8 cellular contexts compared by ENCODE assay signal in the genomic region with DNA sequence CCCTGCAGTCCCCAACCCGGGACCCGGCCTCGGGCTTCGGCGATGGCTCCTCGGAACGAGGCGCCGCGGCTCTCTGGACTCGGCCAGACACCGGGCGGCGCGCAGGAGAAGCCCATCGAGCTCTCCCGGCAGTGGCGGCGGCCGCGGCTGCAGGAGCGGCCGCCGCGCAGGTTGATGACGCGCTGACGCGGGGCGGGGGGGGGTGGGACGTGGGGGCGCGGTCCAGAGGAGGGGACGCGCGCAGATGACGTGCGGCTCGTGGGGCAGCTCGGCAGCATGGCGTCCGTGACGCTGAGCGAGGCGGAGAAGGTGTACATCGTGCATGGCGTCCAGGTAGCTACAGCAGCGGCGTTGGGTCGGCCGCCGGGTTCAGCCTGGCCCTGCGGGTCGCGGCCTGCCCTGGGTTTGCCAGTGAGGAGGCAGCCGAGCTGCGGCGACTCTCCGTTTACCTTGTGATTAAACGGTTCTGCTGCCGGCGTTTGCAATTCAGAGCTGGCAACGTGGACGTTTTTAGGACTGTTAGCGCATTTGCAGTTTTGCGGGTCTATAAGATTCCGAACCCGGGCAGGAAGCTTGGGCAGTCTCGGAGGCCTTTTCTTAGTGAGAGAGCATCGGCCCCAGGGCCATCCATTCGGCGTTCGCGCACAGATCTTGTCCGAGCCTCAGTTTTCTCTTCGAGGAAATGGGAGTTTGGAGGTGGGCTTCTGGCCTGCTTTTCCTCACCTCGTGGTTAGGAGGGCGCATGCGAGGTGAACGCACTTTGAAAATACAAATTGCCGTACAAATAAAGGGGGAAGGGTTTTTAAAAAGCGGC. TPM values are rescaled to one million over a fixed set of nuclear protein-coding genes. Genes with fewer than 3 reads are reported as not detected.
DNase-seq lines count a peak whose midpoint lies in the region; ATAC-seq and TF ChIP-seq lines count a peak whose summit lies in the region.

EXOSC7 (plus strand) TSS at position 243 of the 814 bp plus-strand sequence; CDS start at position 277, 34 bp downstream.
ZDHHC3 (minus strand) TSS at position 173 of the 814 bp plus-strand sequence. CDS start 16,738 bp downstream, outside the sequence.

- no peak for TF ChIP-seq CTCF in fibroblast of villous mesenchyme (IDR thresholded peaks at IDR 0.05; ENCODE audit: insufficient read depth, low read depth, low read length)
- TF ChIP-seq CTCF in neural crest cell (conservative IDR thresholded peaks at IDR 0.05): no peak
- TF ChIP-seq CTCF in stomach (IDR thresholded peaks at IDR 0.05): no peak

- no peaks in the 10 kb centered on the region for H3K27me3 ChIP-seq in stomach

- H3K4me3 ChIP-seq in fibroblast of villous mesenchyme (ENCODE audit: low read depth, low read length) (peak within 1 kb of the TSS; percentile 97), stomach (peak within 1 kb of the TSS; percentile 88 to 91 (median 90))

- H3K9me3 ChIP-seq in stomach: no peaks in the 10 kb centered on the region

- no peaks in the 10 kb centered on the region for H3K36me3 ChIP-seq in stomach

- peak; percentile 78 for ATAC-seq in GM21723 (IDR thresholded peaks at IDR 0.05; ENCODE audit: unreplicated experiment)

- intact Hi-C loops in stomach (cut with DNase I; ENCODE audit: low total_unique reads): no loop called here

- peaks cover 34% of the 10 kb centered on the region for H3K4me1 Mint-ChIP-seq in neural crest cell

- TF ChIP-seq POLR2A in stomach (IDR thresholded peaks at IDR 0.05): no peak

- peak within 1 kb of the TSS; percentile 95 for H3K4me3 Mint-ChIP-seq in neural crest cell

- TF ChIP-seq EP300 in stomach (IDR thresholded peaks at IDR 0.05): no peak

- H3K27me3 Mint-ChIP-seq in neural crest cell (ENCODE audit: low read depth): no peaks in the 10 kb centered on the region

- peak; percentile 87 for DNase-seq in EH (ENCODE audit: low read depth)
- DNase-seq in KG1 (lab: John Stamatoyannopoulos, UW): peak; percentile 64
- DNase-seq in SHP77 treated with DMSO at 0.1 percent for 48 hours (lab: John Stamatoyannopoulos, UW): peak; percentile 38
- DNase-seq in activated gamma-delta T cell (lab: John Stamatoyannopoulos, UW): peak; percentile 85
- peak; percentile 91 for DNase-seq in fibroblast of villous mesenchyme (ENCODE audit: low read depth)
- peak; percentile 65 for DNase-seq in neural crest cell (ENCODE audit: low read depth, low spot score)
- peak; percentile 90 for DNase-seq in stomach

- peaks cover 12 to 81% (median 50%) of the 10 kb centered on the region in 4 donors for H3K4me1 ChIP-seq in stomach

- H3K36me3 Mint-ChIP-seq in neural crest cell (ENCODE audit: low read depth): no peaks in the 10 kb centered on the region

- H3K27ac ChIP-seq in stomach: peak within 1 kb of the TSS; percentile 91 to 97 (median 94)

- 0 to 1% (median 0%) methylated on average over 47 to 81 of the region's 82 CpGs for WGBS in stomach, 5 donors

- H3K27ac Mint-ChIP-seq in neural crest cell (ENCODE audit: unreplicated experiment): peak within 1 kb of the TSS; percentile 96

- no peaks in the 10 kb centered on the region for H3K9me3 Mint-ChIP-seq in neural crest cell

RNA-seq across cellular contexts. Expression of gene EXOSC7, which starts in this region (rescaled TPM):
- total RNA-seq in fibroblast of villous mesenchyme (27.1 and 32.4 TPM in 2 replicates), neural crest cell (50.7 and 55.6 TPM in 2 replicates), stomach (10 to 100 TPM; 29.5 to 57.4 (median 45.5) TPM)
- polyA plus RNA-seq in stomach: 10 to 100 TPM; 34.9 to 46.2 (median 39.7) TPM

RNA-seq across cellular contexts. Expression of gene ZDHHC3, which starts in this region (rescaled TPM):
- total RNA-seq in fibroblast of villous mesenchyme (58.3 and 60.0 TPM in 2 replicates), neural crest cell (56.7 and 62.2 TPM in 2 replicates), stomach (100 to 1,000 TPM in 1 of 5 donors, 10 to 100 TPM in 4; 77.2 to 140 (median 78.8) TPM)
- 10 to 100 TPM; 29.8 to 60.2 (median 33.7) TPM for polyA plus RNA-seq in stomach

Comparison
In these comparisons a context has a peak if more than half of its experiments do, and no peak if none do; other contexts are left out.
1. Peak in every context shown above with its lines: DNase-seq, ATAC-seq, H3K4me3 ChIP-seq and H3K27ac ChIP-seq.
2. DNase-seq: peak in every context shown above with its lines; median percentile 91 in fibroblast of villous mesenchyme; 90 in stomach; 87 in EH; 85 in activated gamma-delta T cell; 65 in neural crest cell; 64 in KG1; 38 in SHP77 treated with DMSO at 0.1 percent for 48 hours.